12 cellular contexts compared by ENCODE assay signal in the genomic region with DNA sequence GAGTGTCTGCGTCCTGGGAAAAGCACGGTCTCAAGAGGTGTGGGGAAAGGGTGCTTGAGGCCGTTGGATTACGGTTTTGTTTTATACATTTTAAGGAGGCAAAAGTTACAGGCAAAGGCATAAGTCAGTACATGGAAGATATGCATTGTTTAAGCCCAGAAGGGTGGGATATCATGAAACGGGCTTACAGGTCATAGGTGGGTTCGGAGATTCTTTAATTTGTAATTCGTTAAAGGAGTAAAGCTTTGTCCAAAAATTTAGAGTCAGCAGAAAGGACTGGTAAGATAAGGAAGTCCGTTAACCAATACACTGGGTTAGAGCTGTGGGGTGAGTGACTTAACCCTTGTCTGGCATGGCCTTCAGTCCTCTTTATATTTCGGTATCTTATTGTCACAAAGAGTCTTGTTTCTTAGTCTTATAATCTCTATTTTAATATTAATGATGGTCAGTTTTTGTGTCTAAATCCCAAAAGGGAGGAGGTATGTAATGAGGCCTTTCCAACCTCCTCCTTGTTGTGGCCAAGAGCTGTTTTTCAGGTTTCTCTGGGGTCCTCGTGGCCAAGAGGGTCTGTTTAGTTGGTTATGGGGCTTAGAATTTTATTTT. TPM values are rescaled to one million over a fixed set of nuclear protein-coding genes. Genes with fewer than 3 reads are reported as not detected.
A peak's percentile ranks its signal among the peaks of the same experiment; 100 is the strongest.
DNase-seq lines count a peak whose midpoint lies in the region; ATAC-seq and TF ChIP-seq lines count a peak whose summit lies in the region.
"Had no signal": no experiment of that assay in that cellular context is flagged by ENCODE, and none has a peak within 500 bp of the region (broad histone marks: within the 10 kb centered on the region; RNA-seq: fewer than 3 reads in every experiment).

No MANE protein-coding gene starts in this region.

- TF ChIP-seq CTCF in Peyer's patch (IDR thresholded peaks at IDR 0.05) (no peak), osteoblast (IDR thresholded peaks at IDR 0.05; ENCODE audit: extremely low read depth, low read depth, low read length) (no peak), GM10248 (IDR thresholded peaks at IDR 0.05; ENCODE audit: control extremely low read depth, extremely low read depth, low read depth, missing control alignments) (no peak)

- POLR2A ChIA-PET in GM10248 (lab: Yijun Ruan, JAX), result no interaction called here

- H2AFZ ChIP-seq in osteoblast (ENCODE audit: low read length), result no peak overlapping the region

- H3K36me3 ChIP-seq in BLaER1 treated with 17β-estradiol and CSF1 and Interleukin-3, amounts not matched to agents 10 nM and 100 nM, result peaks cover 35 to 82% (median 59%) of the 10 kb centered on the region in 11 experiments
- H3K36me3 ChIP-seq in Peyer's patch, result peaks cover 0 to 13% (median 0%) of the 10 kb centered on the region in 3 donors
- H3K36me3 ChIP-seq in effector memory CD4-positive, alpha-beta T cell (ENCODE audit: control insufficient read depth, insufficient read depth, low read length), result peaks cover 9% of the 10 kb centered on the region
- peaks cover 4% of the 10 kb centered on the region for H3K36me3 ChIP-seq in osteoblast (ENCODE audit: insufficient read depth, low read length)

- DNase-seq in Peyer's patch (no peak), osteoblast (ENCODE audit: insufficient read length, low spot score, missing footprints) (peak; percentile 30), GM10248 (ENCODE audit: extremely low spot score) (no peak), globus pallidus (ENCODE audit: low spot score) (no peak), NK-92 (lab: John Stamatoyannopoulos, UW; ENCODE audit: unreplicated experiment) (no peak)
- DNase-seq in effector memory CD4-positive, alpha-beta T cell, result no peak
- DNase-seq: DMS79, islet precursor cell, NCI-H146, tibial artery had no signal

- no peak for ATAC-seq in HG03457 (IDR thresholded peaks at IDR 0.05; ENCODE audit: unreplicated experiment)

- H3K4me3 ChIP-seq in BLaER1 treated with 17β-estradiol and CSF1 and Interleukin-3, amounts not matched to agents 10 nM and 100 nM, result peak overlapping the region in 8 of 10 experiments; percentile 9 to 99 (median 51); a peak in 5 of 20 replicates
- H3K4me3 ChIP-seq in Peyer's patch (no peak overlapping the region), osteoblast (ENCODE audit: insufficient read depth, low read length) (no peak overlapping the region)
- H3K4me3 ChIP-seq in effector memory CD4-positive, alpha-beta T cell (ENCODE audit: insufficient read depth, low read depth, low read length, poor library complexity, severe bottlenecking), result peak overlapping the region; percentile 14
- H3K4me3 ChIP-seq: tibial artery had no signal

- H3K27ac ChIP-seq in BLaER1 treated with 17β-estradiol and CSF1 and Interleukin-3, amounts not matched to agents 10 nM and 100 nM, result peak overlapping the region; percentile 56 to 99 (median 84)
- H3K27ac ChIP-seq in Peyer's patch (peak overlapping the region; percentile 73 to 81 (median 79)), osteoblast (ENCODE audit: low read depth, low read length) (no peak overlapping the region)
- peak overlapping the region; percentile 84 for H3K27ac ChIP-seq in effector memory CD4-positive, alpha-beta T cell (ENCODE audit: insufficient read depth, low read length, poor library complexity, severe bottlenecking)

- no peak for TF ChIP-seq POLR2A in Peyer's patch (IDR thresholded peaks at IDR 0.05)

- H3K4me1 ChIP-seq in BLaER1 treated with 17β-estradiol and CSF1 and Interleukin-3, amounts not matched to agents 10 nM and 100 nM, result peaks cover 99 to 100% (median 100%) of the 10 kb centered on the region in 10 experiments
- H3K4me1 ChIP-seq in Peyer's patch, result peaks cover 8 to 92% (median 55%) of the 10 kb centered on the region in 4 donors
- peaks cover 91% of the 10 kb centered on the region for H3K4me1 ChIP-seq in effector memory CD4-positive, alpha-beta T cell (ENCODE audit: control insufficient read depth, insufficient read depth, low read length, poor library complexity, severe bottlenecking)
- peaks cover 34% of the 10 kb centered on the region for H3K4me1 ChIP-seq in osteoblast (ENCODE audit: insufficient read depth, low read length)

- no peaks in the 10 kb centered on the region for H3K27me3 ChIP-seq in BLaER1 treated with 17β-estradiol and CSF1 and Interleukin-3, amounts not matched to agents 10 nM and 100 nM
- H3K27me3 ChIP-seq in Peyer's patch (no peaks in the 10 kb centered on the region), osteoblast (ENCODE audit: insufficient read depth, low read length) (no peaks in the 10 kb centered on the region)
- no peaks in the 10 kb centered on the region for H3K27me3 ChIP-seq in effector memory CD4-positive, alpha-beta T cell (replicated peaks; ENCODE audit: control insufficient read depth, insufficient read depth, low read length, poor library complexity, severe bottlenecking)
- H3K27me3 ChIP-seq: tibial artery had no signal

- H4K20me1 ChIP-seq in BLaER1 treated with 17β-estradiol and CSF1 and Interleukin-3, amounts not matched to agents 10 nM and 100 nM, result peaks cover 39 to 100% (median 94%) of the 10 kb centered on the region in 11 experiments
- H4K20me1 ChIP-seq in osteoblast (ENCODE audit: insufficient read depth, low read length), result peaks cover 9% of the 10 kb centered on the region

- peak overlapping the region; percentile 93 to 100 (median 99) for H3K4me2 ChIP-seq in BLaER1 treated with 17β-estradiol and CSF1 and Interleukin-3, amounts not matched to agents 10 nM and 100 nM
- no peak overlapping the region for H3K4me2 ChIP-seq in osteoblast (ENCODE audit: insufficient read depth, low read length)

- peaks cover 78% of the 10 kb centered on the region for H3K79me2 ChIP-seq in osteoblast (ENCODE audit: insufficient read depth, low read length)

- no peaks in the 10 kb centered on the region; a peak in 1 of 22 replicates for H3K9me3 ChIP-seq in BLaER1 treated with 17β-estradiol and CSF1 and Interleukin-3, amounts not matched to agents 10 nM and 100 nM (replicated peaks in 1 of 11)
- H3K9me3 ChIP-seq in Peyer's patch, result no peaks in the 10 kb centered on the region
- H3K9me3 ChIP-seq in effector memory CD4-positive, alpha-beta T cell (ENCODE audit: control insufficient read depth, low read length), result no peaks in the 10 kb centered on the region
- no peaks in the 10 kb centered on the region for H3K9me3 ChIP-seq in osteoblast (ENCODE audit: low read depth, low read length)
- H3K9me3 ChIP-seq: tibial artery had no signal

- H3K9ac ChIP-seq in BLaER1 treated with 17β-estradiol and CSF1 and Interleukin-3, amounts not matched to agents 10 nM and 100 nM, result peak overlapping the region; percentile 2 to 100 (median 99); a peak in 17 of 22 replicates

- CTCF ChIA-PET in GM10248 (lab: Yijun Ruan, JAX), result interaction anchor here (1.5 to 50.4 kb wide), 5 partner anchors 8 to 42 kb away, joined by 4 to 1060 read pairs (median 31); no protein-coding TSS in a partner anchor

RNA-seq across cellular contexts. Expression of a gene that starts 12.7 kb away (rescaled TPM):
- total RNA-seq in Peyer's patch, result 10 to 100 TPM; 51.2 to 72.0 (median 68.0) TPM
- total RNA-seq in osteoblast, result 19.2 and 23.9 TPM in 2 replicates

RNA-seq across cellular contexts. Expression of a gene that starts 58.5 kb away (rescaled TPM):
- total RNA-seq in Peyer's patch, result 10 to 100 TPM; 27.2 to 89.3 (median 60.3) TPM
- total RNA-seq in osteoblast, result 5.1 and 5.9 TPM in 2 replicates

Comparison
In these comparisons a context has a peak if more than half of its experiments do, and no peak if none do; other contexts are left out.
1. H3K4me3 ChIP-seq: peak in BLaER1 treated with 17β-estradiol and CSF1 and Interleukin-3, amounts not matched to agents 10 nM and 100 nM (8 of 10) and effector memory CD4-positive, alpha-beta T cell (single experiment); none in Peyer's patch (0 of 4) and osteoblast (single experiment).